Comparison of ENCODE assay signal across 8 cellular contexts in the genomic region with DNA sequence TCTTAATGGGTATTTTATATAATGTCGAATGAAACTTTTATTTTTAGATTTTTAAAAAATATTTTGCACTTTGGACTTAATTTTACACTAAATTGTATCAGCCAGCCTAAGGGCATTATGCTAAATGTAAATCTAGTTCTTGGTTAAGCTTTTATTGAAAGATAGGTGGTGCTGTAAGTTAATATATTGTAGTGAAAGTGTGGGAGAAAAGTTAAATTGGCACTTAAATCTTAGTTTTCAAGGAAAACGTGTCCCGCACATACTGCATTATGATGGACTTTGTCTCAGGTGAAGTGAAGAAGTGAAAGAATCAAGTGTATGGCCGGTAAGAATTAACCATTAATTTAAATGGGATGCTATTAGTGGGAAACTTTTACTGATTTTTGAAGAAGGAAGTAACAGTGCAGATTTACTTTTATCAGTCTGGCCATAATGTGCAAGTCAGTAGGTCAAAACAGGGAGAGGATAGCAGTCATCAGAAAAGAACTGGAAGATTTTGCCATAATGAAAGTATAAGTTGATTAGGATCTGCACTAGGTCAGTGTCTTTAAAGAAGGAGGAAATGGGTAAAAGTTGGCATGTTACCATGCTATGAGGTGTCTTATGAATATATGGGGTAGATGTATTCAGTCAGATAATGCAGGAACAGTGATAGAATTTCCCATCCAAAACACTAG.
A peak's percentile ranks its signal among the peaks of the same experiment; 100 is the strongest.
DNase-seq lines count a peak whose midpoint lies in the region; ATAC-seq, FAIRE-seq and TF ChIP-seq lines count a peak whose summit lies in the region.

No MANE protein-coding gene starts in this region.

- H3K79me2 ChIP-seq in H1 (ENCODE audit: control insufficient read depth in 1 of 2, insufficient read depth in 2 of 2, low read length in 2 of 2): no peaks in the 10 kb centered on the region

- 78% methylated on average over 4 of the region's 4 CpGs; no CpG with 5 or more reads in 1 of the 2 experiments for WGBS in H1 (ENCODE audit: extremely low coverage in 1 of 2, insufficient coverage in 1 of 2, insufficient read length in 1 of 2, insufficient replicate concordance in 2 of 2, low coverage in 1 of 2, low lambda C conversion rate in 2 of 2, missing lambda C conversion rate in 1 of 2), 2 experiments

- H3K4ac ChIP-seq in H1 (replicated peaks; ENCODE audit: insufficient read length, low read depth, low read length): no peak overlapping the region

- H3K27ac ChIP-seq in H1 (ENCODE audit: low read depth, low read length): no peak overlapping the region

- peak; percentile 45 to 51 for TF ChIP-seq RAD21 in H1 (IDR thresholded peaks at IDR 0.05 in 1 of 2, conservative IDR thresholded peaks at IDR 0.05 in 1 of 2; ENCODE audit: low read depth in 2 of 2, low read length in 2 of 2)

- H2BK20ac ChIP-seq in H1 (ENCODE audit: low read length): no peak overlapping the region

- H3K27me3 ChIP-seq in H1 (replicated peaks in 1 of 4; ENCODE audit: control insufficient read depth in 3 of 4, extremely low read depth in 1 of 4, insufficient read depth in 3 of 4, low read length in 3 of 4): no peaks in the 10 kb centered on the region

- no peak overlapping the region for H2BK120ac ChIP-seq in H1 (replicated peaks; ENCODE audit: low read depth, low read length)

- no peak overlapping the region for H4K8ac ChIP-seq in H1 (ENCODE audit: extremely low read depth, insufficient read depth, low read length)

- no peaks in the 10 kb centered on the region for H4K20me1 ChIP-seq in H1 (replicated peaks in 1 of 2; ENCODE audit: control insufficient read depth in 1 of 2, insufficient read depth in 2 of 2, low read length in 2 of 2)

- no peak overlapping the region for H3K14ac ChIP-seq in H1 (ENCODE audit: insufficient read length)

- no peak overlapping the region for H3K18ac ChIP-seq in H1 (ENCODE audit: extremely low read depth, low read length)

- no peaks in the 10 kb centered on the region for H3K36me3 ChIP-seq in H1 (ENCODE audit: control insufficient read depth in 2 of 4, insufficient read depth in 4 of 4, low read length in 3 of 4)

- no peaks in the 10 kb centered on the region for H3K23me2 ChIP-seq in H1 (ENCODE audit: low read depth, low read length)

- POLR2A ChIA-PET in H1 (lab: Charles Lee; ENCODE audit: partially characterized antibody): interaction anchor here (1.6 kb wide), 1 partner anchor 13 kb away, joined by 3 read pairs; no protein-coding TSS in a partner anchor

- no peak overlapping the region for H3K23ac ChIP-seq in H1 (ENCODE audit: insufficient read length)

- no peak overlapping the region for H3K56ac ChIP-seq in H1 (replicated peaks; ENCODE audit: insufficient read length, low read depth, low read length)

- CTCF ChIA-PET in H1 (lab: Charles Lee; ENCODE audit: partially characterized antibody): interaction anchor here (0.9 to 2.3 kb wide), 5 partner anchors 12 to 391 kb away, joined by 3 to 7 read pairs (median 4); no protein-coding TSS in a partner anchor

- H3K4me3 ChIP-seq in H1 (ENCODE audit: extremely low read depth in 1 of 4, insufficient read depth in 2 of 4, low read depth in 3 of 4, low read length in 4 of 4): no peak overlapping the region

- FAIRE-seq in H1 (lab: Jason Lieb, UNC): no peak

- no peaks in the 10 kb centered on the region for H3K79me1 ChIP-seq in H1 (ENCODE audit: low read depth, low read length)

- H2AK5ac ChIP-seq in H1 (ENCODE audit: low read depth, low read length): no peak overlapping the region

- no peak overlapping the region for H4K5ac ChIP-seq in H1 (ENCODE audit: insufficient read length, low read depth, low read length)

- no peak overlapping the region for H3K9ac ChIP-seq in H1 (replicated peaks in 1 of 4; ENCODE audit: extremely low read depth in 1 of 4, low read depth in 3 of 4, low read length in 3 of 4)

- no peaks in the 10 kb centered on the region for H3K4me1 ChIP-seq in H1 (replicated peaks in 1 of 4; ENCODE audit: control insufficient read depth in 3 of 4, insufficient read depth in 4 of 4, low read length in 3 of 4)

- ATAC-seq in HG02623 (IDR thresholded peaks at IDR 0.05; ENCODE audit: unreplicated experiment): no peak
- no peak for ATAC-seq in HG03521 (IDR thresholded peaks at IDR 0.05; ENCODE audit: unreplicated experiment)

- no peak overlapping the region for H2BK12ac ChIP-seq in H1 (ENCODE audit: low read depth, low read length)

- no peaks in the 10 kb centered on the region for H3K9me3 ChIP-seq in H1 (ENCODE audit: insufficient read depth in 2 of 2, low read depth in 1 of 2, low read length in 1 of 2)

- TF ChIP-seq CTCF in H1 (IDR thresholded peaks at IDR 0.05; ENCODE audit: control extremely low read depth in 1 of 3, insufficient read depth in 1 of 3, low read depth in 1 of 3, low read length in 3 of 3): no peak; a peak in 1 of 4 replicates

- H2AFZ ChIP-seq in H1 (ENCODE audit: low read length): no peak overlapping the region

- DNase-seq in NCI-H1092 treated with DMSO at 0.1 percent for 48 hours (lab: John Stamatoyannopoulos, UW) (peak; percentile 13), NCI-H1092 (lab: John Stamatoyannopoulos, UW) (no peak), OCI-M1 (lab: John Stamatoyannopoulos, UW) (peak; percentile 62), H1 (ENCODE audit: low read depth in 1 of 2, low spot score in 2 of 2) (no peak), renal cortical epithelial cell (ENCODE audit: low read depth) (peak; percentile 59), T-helper 9 cell (no peak)

- no peak overlapping the region for H2BK15ac ChIP-seq in H1 (ENCODE audit: low read length)

- no peak overlapping the region for H4K91ac ChIP-seq in H1 (replicated peaks; ENCODE audit: insufficient read length, low read length)

- no peak overlapping the region for H2BK5ac ChIP-seq in H1 (ENCODE audit: low read depth, low read length)

- H3K4me2 ChIP-seq in H1 (ENCODE audit: insufficient read depth in 1 of 2, low read depth in 2 of 2, low read length in 2 of 2): no peak overlapping the region

- TF ChIP-seq POLR2A in H1 (IDR thresholded peaks at IDR 0.05; ENCODE audit: control extremely low read depth in 1 of 2, low read depth in 2 of 2, low read length in 2 of 2): no peak

- no peak for TF ChIP-seq EP300 in H1 (IDR thresholded peaks at IDR 0.05; ENCODE audit: borderline replicate concordance in 1 of 2, low read depth in 2 of 2, low read length in 2 of 2)

TF ChIP-seq in H1, 55 proteins besides CTCF, POLR2A, EP300 and RAD21:
- TF ChIP-seq BACH1 (IDR thresholded peaks at IDR 0.05; ENCODE audit: low read length): no peak
- TF ChIP-seq YY1 (IDR thresholded peaks at IDR 0.05; ENCODE audit: low read depth, low read length): no peak
- no peak for TF ChIP-seq CBX5 (IDR thresholded peaks at IDR 0.05; ENCODE audit: low read depth, low read length)
- TF ChIP-seq SIN3A (conservative IDR thresholded peaks at IDR 0.05 in 1 of 2, IDR thresholded peaks at IDR 0.05 in 1 of 2; ENCODE audit: low read depth in 1 of 2, low read length in 2 of 2): no peak
- no peak for TF ChIP-seq RBBP5 (IDR thresholded peaks at IDR 0.05; ENCODE audit: borderline replicate concordance, low read depth, low read length)
- TF ChIP-seq SRF (IDR thresholded peaks at IDR 0.05; ENCODE audit: low read depth, low read length): no peak
- no peak for TF ChIP-seq SAP30 (IDR thresholded peaks at IDR 0.05; ENCODE audit: insufficient read depth, insufficient replicate concordance, low read length)
- no peak for TF ChIP-seq SUZ12 (IDR thresholded peaks at IDR 0.05; ENCODE audit: low read length)
- no peak for TF ChIP-seq CHD2 (IDR thresholded peaks at IDR 0.05; ENCODE audit: low read length)
- TF ChIP-seq JUND (IDR thresholded peaks at IDR 0.05; ENCODE audit: low read length): no peak
- no peak for TF ChIP-seq E2F6 (IDR thresholded peaks at IDR 0.05)
- TF ChIP-seq GABPA (IDR thresholded peaks at IDR 0.05; ENCODE audit: borderline replicate concordance, insufficient read depth, low read length): no peak

Comparison
In these comparisons a context has a peak if more than half of its experiments do, and no peak if none do; other contexts are left out.
1. DNase-seq: peak in NCI-H1092 treated with DMSO at 0.1 percent for 48 hours (single experiment), OCI-M1 (single experiment) and renal cortical epithelial cell (single experiment); none in NCI-H1092 (single experiment), H1 (0 of 2) and T-helper 9 cell (single experiment).